Comparison of ENCODE assay signal across 1 cellular context in the genomic region with DNA sequence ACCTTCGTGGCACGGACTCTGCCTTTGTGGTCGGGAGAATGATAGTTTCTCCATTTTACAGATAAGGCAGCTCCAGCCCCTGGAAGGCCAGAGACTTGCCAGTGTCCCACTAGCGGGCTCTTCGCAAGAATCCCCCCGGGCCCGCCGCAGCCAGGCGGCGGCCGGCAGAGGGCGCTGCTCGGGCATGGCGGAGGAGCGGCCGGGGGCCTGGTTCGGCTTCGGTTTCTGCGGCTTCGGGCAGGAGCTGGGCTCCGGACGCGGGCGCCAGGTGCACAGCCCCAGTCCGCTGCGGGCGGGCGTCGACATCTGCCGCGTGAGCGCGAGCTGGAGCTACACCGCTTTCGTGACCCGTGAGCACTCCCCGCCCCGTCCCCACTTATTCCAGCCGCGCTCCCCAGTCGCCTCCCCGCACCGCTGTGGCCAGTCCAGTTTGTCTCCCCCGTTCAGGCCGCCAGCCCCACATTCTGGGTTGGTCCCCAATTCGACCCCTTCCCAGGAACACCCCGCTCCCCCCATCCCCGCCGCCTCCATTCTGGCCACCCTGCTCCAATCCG.
TF ChIP-seq lines count a peak whose summit lies in the region.

No MANE protein-coding gene starts in this region.

TF ChIP-seq in endothelial cell of umbilical vein, 7 proteins besides CTCF, POLR2A, EP300 and RAD21 (continued from another document):
- no peak for TF ChIP-seq EZH2 (IDR thresholded peaks at IDR 0.05; ENCODE audit: borderline replicate concordance, low read depth, low read length, severe bottlenecking)
- TF ChIP-seq, protein P1, sequence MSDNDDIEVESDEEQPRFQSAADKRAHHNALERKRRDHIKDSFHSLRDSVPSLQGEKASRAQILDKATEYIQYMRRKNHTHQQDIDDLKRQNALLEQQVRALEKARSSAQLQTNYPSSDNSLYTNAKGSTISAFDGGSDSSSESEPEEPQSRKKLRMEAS (IDR thresholded peaks at IDR 0.05; ENCODE audit: insufficient read depth, insufficient read length) = no peak
